ENCODE assay signal across 1 cellular context in the genomic region with DNA sequence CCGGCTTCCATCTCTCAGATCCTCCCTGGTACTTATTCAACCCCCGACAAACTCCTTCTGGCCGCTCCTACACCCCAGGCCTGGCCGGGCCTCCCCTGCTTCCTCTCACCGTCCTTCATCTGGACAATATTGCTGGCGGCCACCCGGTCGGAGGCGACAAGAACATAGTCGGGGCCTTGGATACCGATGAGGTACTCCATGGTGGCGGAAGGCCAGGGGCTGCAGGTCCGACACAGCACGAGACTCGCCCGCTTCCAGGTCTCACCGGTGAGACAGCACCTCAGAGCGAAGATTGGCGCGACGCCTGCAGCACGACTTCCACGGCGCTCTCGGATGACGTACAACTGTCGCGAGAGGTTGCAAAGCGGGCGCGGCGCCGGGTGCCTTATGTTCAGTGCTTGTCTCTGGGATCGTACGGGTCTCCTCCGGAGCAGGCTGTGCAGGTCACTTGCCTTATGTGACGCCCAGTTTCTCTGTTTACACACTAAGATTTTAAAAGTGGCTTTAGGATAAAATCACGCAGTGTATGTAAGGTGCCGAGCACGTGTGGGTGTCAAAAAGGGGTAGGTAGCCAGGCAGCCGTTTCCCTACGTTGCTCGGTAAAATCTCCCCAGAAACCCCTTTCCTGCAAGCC.
TF ChIP-seq lines count a peak whose summit lies in the region.

A gene (minus strand): TSS at position 294 of the 634 bp plus-strand sequence. CDS start 94 bp downstream, at position 200.

TF ChIP-seq in HepG2, 621 proteins besides CTCF, POLR2A, EP300 and RAD21 (continued from another document and continues in another):
- TF ChIP-seq, protein P1, sequence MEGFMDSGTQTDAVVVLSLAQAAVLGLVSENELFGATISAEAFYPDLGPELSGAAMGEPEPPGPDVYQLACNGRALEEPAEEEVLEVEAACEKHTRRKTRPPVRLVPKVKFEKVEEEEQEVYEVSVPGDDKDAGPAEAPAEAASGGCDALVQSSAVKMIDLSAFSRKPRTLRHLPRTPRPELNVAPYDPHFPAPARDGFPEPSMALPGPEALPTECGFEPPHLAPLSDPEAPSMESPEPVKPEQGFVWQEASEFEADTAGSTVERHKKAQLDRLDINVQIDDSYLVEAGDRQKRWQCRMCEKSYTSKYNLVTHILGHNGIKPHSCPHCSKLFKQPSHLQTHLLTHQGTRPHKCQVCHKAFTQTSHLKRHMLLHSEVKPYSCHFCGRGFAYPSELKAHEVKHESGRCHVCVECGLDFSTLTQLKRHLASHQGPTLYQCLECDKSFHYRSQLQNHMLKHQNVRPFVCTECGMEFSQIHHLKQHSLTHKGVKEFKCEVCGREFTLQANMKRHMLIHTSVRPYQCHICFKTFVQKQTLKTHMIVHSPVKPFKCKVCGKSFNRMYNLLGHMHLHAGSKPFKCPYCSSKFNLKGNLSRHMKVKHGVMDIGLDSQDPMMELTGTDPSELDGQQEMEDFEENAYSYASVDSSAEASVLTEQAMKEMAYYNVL (CRISPR knock-in tag; IDR thresholded peaks at IDR 0.05; ENCODE audit: borderline replicate concordance): no peak
- TF ChIP-seq HOXA7 (CRISPR knock-in tag; IDR thresholded peaks at IDR 0.05) (no peak), ZNF256 (CRISPR knock-in tag; conservative IDR thresholded peaks at IDR 0.05) (no peak), DNMT1 (CRISPR knock-in tag; IDR thresholded peaks at IDR 0.05) (no peak), NFE2L2 (IDR thresholded peaks at IDR 0.05; ENCODE audit: low read length) (no peak), TARDBP (CRISPR knock-in tag; IDR thresholded peaks at IDR 0.05) (no peak), NAIF1 (CRISPR knock-in tag; IDR thresholded peaks at IDR 0.05; ENCODE audit: borderline replicate concordance) (peak; percentile 37; the same call in 1 of the 2 replicates), SCMH1 (CRISPR knock-in tag; IDR thresholded peaks at IDR 0.05; ENCODE audit: borderline replicate concordance) (no peak), RBFOX2 (IDR thresholded peaks at IDR 0.05; ENCODE audit: low read depth, low read length) (peak; percentile 88), FIP1L1 (IDR thresholded peaks at IDR 0.05; ENCODE audit: borderline replicate concordance, insufficient read depth, low read depth, low read length) (0 out of 2 replicates have a peak, but pooled peaks have one; percentile 49), SOX5 (CRISPR knock-in tag; IDR thresholded peaks at IDR 0.05; ENCODE audit: borderline replicate concordance) (0 out of 2 replicates have a peak, but pooled peaks have one; percentile 25), ZFP36L1 (CRISPR knock-in tag; IDR thresholded peaks at IDR 0.05) (no peak; the same call in 1 of the 2 replicates), ZFP82 (CRISPR knock-in tag; IDR thresholded peaks at IDR 0.05; ENCODE audit: borderline replicate concordance) (no peak), ZSCAN31 (CRISPR knock-in tag; IDR thresholded peaks at IDR 0.05; ENCODE audit: low read depth) (peak; percentile 81), MED13 (CRISPR knock-in tag; IDR thresholded peaks at IDR 0.05) (0 out of 2 replicates have a peak, but pooled peaks have one; percentile 57), TOPORS (CRISPR knock-in tag; IDR thresholded peaks at IDR 0.05) (no peak), ZNF883 (CRISPR knock-in tag; IDR thresholded peaks at IDR 0.05; ENCODE audit: not compliant biosample characterization) (no peak), SPEN (CRISPR knock-in tag; IDR thresholded peaks at IDR 0.05; ENCODE audit: low read depth) (peak; percentile 98), MATR3 (CRISPR knock-in tag; IDR thresholded peaks at IDR 0.05) (no peak), ZSCAN30 (CRISPR knock-in tag; IDR thresholded peaks at IDR 0.05) (no peak), KLF16 (CRISPR knock-in tag; IDR thresholded peaks at IDR 0.05) (peak in 1 of 2 experiments; percentile 92; a peak in 2 of 4 replicates), ZNF431 (CRISPR knock-in tag; IDR thresholded peaks at IDR 0.05; ENCODE audit: borderline replicate concordance, low read depth) (no peak), TBX3 (IDR thresholded peaks at IDR 0.05; ENCODE audit: borderline replicate concordance) (no peak), BHLHE40 (IDR thresholded peaks at IDR 0.05; ENCODE audit: low read length) (peak; percentile 67), ZNF790 (CRISPR knock-in tag; IDR thresholded peaks at IDR 0.05; ENCODE audit: borderline replicate concordance) (0 out of 2 replicates have a peak, but pooled peaks have one; percentile 22), ZNF530 (CRISPR knock-in tag; IDR thresholded peaks at IDR 0.05; ENCODE audit: low read depth) (no peak), ATF1 (CRISPR knock-in tag; IDR thresholded peaks at IDR 0.05) (peak; percentile 97), ZMAT3 (CRISPR knock-in tag; conservative IDR thresholded peaks at IDR 0.05) (no peak), ESRRA (CRISPR knock-in tag; IDR thresholded peaks at IDR 0.05; ENCODE audit: low read depth) (no peak), ZNF570 (CRISPR knock-in tag; IDR thresholded peaks at IDR 0.05; ENCODE audit: borderline replicate concordance) (no peak), AHR (CRISPR knock-in tag; IDR thresholded peaks at IDR 0.05) (peak; percentile 19), ZMYM3 (CRISPR knock-in tag; IDR thresholded peaks at IDR 0.05) (peak; percentile 59; the same call in 1 of the 2 replicates), KDM5A (IDR thresholded peaks at IDR 0.05; ENCODE audit: borderline replicate concordance, low read length) (peak; percentile 94), STAG1 (CRISPR knock-in tag; IDR thresholded peaks at IDR 0.05) (no peak), ZNF674 (CRISPR knock-in tag; IDR thresholded peaks at IDR 0.05; ENCODE audit: low read depth) (0 out of 2 replicates have a peak, but pooled peaks have one; percentile 62), TOE1 (CRISPR knock-in tag; IDR thresholded peaks at IDR 0.05) (no peak), ZNF781 (CRISPR knock-in tag; IDR thresholded peaks at IDR 0.05; ENCODE audit: borderline replicate concordance, not compliant biosample characterization) (peak; percentile 58)
- TF ChIP-seq, protein P2, sequence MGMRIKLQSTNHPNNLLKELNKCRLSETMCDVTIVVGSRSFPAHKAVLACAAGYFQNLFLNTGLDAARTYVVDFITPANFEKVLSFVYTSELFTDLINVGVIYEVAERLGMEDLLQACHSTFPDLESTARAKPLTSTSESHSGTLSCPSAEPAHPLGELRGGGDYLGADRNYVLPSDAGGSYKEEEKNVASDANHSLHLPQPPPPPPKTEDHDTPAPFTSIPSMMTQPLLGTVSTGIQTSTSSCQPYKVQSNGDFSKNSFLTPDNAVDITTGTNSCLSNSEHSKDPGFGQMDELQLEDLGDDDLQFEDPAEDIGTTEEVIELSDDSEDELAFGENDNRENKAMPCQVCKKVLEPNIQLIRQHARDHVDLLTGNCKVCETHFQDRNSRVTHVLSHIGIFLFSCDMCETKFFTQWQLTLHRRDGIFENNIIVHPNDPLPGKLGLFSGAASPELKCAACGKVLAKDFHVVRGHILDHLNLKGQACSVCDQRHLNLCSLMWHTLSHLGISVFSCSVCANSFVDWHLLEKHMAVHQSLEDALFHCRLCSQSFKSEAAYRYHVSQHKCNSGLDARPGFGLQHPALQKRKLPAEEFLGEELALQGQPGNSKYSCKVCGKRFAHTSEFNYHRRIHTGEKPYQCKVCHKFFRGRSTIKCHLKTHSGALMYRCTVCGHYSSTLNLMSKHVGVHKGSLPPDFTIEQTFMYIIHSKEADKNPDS (CRISPR knock-in tag; IDR thresholded peaks at IDR 0.05): peak; percentile 80; the same call in 1 of the 2 replicates
- TF ChIP-seq, protein P3, sequence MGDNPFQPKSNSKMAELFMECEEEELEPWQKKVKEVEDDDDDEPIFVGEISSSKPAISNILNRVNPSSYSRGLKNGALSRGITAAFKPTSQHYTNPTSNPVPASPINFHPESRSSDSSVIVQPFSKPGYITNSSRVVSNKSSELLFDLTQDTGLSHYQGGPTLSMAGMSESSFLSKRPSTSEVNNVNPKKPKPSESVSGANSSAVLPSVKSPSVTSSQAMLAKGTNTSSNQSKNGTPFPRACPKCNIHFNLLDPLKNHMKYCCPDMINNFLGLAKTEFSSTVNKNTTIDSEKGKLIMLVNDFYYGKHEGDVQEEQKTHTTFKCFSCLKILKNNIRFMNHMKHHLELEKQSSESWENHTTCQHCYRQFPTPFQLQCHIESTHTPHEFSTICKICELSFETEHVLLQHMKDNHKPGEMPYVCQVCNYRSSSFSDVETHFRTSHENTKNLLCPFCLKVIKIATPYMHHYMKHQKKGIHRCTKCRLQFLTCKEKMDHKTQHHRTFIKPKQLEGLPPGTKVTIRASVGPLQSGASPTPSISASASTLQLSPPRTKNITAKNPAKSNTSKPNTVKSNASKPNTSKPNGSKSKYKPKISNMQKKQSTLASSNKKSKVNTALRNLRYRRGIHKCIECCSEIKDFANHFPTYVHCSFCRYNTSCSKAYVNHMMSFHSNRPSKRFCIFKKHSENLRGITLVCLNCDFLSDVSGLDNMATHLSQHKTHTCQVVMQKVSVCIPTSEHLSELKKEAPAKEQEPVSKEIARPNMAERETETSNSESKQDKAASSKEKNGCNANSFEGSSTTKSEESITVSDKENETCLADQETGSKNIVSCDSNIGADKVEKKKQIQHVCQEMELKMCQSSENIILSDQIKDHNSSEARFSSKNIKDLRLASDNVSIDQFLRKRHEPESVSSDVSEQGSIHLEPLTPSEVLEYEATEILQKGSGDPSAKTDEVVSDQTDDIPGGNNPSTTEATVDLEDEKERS (CRISPR knock-in tag; IDR thresholded peaks at IDR 0.05): peak; percentile 79; the same call in 1 of the 2 replicates
- TF ChIP-seq, protein P4, sequence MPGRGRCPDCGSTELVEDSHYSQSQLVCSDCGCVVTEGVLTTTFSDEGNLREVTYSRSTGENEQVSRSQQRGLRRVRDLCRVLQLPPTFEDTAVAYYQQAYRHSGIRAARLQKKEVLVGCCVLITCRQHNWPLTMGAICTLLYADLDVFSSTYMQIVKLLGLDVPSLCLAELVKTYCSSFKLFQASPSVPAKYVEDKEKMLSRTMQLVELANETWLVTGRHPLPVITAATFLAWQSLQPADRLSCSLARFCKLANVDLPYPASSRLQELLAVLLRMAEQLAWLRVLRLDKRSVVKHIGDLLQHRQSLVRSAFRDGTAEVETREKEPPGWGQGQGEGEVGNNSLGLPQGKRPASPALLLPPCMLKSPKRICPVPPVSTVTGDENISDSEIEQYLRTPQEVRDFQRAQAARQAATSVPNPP (CRISPR knock-in tag; IDR thresholded peaks at IDR 0.05): no peak
- TF ChIP-seq, protein P5, sequence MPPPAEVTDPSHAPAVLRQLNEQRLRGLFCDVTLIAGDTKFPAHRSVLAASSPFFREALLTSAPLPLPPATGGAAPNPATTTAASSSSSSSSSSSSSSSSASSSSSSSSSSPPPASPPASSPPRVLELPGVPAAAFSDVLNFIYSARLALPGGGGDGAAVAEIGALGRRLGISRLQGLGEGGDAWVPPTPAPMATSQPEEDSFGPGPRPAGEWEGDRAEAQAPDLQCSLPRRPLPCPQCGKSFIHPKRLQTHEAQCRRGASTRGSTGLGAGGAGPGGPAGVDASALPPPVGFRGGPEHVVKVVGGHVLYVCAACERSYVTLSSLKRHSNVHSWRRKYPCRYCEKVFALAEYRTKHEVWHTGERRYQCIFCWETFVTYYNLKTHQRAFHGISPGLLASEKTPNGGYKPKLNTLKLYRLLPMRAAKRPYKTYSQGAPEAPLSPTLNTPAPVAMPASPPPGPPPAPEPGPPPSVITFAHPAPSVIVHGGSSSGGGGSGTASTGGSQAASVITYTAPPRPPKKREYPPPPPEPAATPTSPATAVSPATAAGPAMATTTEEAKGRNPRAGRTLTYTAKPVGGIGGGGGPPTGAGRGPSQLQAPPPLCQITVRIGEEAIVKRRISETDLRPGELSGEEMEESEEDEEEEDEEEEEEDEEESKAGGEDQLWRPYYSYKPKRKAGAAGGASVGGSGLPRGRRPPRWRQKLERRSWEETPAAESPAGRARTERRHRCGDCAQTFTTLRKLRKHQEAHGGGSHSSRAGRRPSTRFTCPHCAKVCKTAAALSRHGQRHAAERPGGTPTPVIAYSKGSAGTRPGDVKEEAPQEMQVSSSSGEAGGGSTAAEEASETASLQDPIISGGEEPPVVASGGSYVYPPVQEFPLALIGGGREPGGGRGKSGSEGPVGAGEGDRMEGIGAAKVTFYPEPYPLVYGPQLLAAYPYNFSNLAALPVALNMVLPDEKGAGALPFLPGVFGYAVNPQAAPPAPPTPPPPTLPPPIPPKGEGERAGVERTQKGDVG (CRISPR knock-in tag; IDR thresholded peaks at IDR 0.05; ENCODE audit: borderline replicate concordance): no peak
- TF ChIP-seq, protein P6, sequence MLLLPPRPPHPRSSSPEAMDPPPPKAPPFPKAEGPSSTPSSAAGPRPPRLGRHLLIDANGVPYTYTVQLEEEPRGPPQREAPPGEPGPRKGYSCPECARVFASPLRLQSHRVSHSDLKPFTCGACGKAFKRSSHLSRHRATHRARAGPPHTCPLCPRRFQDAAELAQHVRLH (CRISPR knock-in tag; IDR thresholded peaks at IDR 0.05; ENCODE audit: borderline replicate concordance, low read depth): peak; percentile 67; the same call in 1 of the 2 replicates
- TF ChIP-seq, protein P7, sequence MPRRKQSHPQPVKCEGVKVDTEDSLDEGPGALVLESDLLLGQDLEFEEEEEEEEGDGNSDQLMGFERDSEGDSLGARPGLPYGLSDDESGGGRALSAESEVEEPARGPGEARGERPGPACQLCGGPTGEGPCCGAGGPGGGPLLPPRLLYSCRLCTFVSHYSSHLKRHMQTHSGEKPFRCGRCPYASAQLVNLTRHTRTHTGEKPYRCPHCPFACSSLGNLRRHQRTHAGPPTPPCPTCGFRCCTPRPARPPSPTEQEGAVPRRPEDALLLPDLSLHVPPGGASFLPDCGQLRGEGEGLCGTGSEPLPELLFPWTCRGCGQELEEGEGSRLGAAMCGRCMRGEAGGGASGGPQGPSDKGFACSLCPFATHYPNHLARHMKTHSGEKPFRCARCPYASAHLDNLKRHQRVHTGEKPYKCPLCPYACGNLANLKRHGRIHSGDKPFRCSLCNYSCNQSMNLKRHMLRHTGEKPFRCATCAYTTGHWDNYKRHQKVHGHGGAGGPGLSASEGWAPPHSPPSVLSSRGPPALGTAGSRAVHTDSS (CRISPR knock-in tag; conservative IDR thresholded peaks at IDR 0.05): no peak
- TF ChIP-seq, protein P8, sequence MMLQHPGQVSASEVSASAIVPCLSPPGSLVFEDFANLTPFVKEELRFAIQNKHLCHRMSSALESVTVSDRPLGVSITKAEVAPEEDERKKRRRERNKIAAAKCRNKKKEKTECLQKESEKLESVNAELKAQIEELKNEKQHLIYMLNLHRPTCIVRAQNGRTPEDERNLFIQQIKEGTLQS (CRISPR knock-in tag; IDR thresholded peaks at IDR 0.05): peak; percentile 27; the same call in 1 of the 2 replicates
- TF ChIP-seq, protein P9, sequence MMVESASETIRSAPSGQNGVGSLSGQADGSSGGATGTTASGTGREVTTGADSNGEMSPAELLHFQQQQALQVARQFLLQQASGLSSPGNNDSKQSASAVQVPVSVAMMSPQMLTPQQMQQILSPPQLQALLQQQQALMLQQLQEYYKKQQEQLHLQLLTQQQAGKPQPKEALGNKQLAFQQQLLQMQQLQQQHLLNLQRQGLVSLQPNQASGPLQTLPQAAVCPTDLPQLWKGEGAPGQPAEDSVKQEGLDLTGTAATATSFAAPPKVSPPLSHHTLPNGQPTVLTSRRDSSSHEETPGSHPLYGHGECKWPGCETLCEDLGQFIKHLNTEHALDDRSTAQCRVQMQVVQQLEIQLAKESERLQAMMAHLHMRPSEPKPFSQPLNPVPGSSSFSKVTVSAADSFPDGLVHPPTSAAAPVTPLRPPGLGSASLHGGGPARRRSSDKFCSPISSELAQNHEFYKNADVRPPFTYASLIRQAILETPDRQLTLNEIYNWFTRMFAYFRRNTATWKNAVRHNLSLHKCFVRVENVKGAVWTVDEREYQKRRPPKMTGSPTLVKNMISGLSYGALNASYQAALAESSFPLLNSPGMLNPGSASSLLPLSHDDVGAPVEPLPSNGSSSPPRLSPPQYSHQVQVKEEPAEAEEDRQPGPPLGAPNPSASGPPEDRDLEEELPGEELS (CRISPR knock-in tag; IDR thresholded peaks at IDR 0.05): no peak
